8 cellular contexts compared by ENCODE assay signal in the genomic region with DNA sequence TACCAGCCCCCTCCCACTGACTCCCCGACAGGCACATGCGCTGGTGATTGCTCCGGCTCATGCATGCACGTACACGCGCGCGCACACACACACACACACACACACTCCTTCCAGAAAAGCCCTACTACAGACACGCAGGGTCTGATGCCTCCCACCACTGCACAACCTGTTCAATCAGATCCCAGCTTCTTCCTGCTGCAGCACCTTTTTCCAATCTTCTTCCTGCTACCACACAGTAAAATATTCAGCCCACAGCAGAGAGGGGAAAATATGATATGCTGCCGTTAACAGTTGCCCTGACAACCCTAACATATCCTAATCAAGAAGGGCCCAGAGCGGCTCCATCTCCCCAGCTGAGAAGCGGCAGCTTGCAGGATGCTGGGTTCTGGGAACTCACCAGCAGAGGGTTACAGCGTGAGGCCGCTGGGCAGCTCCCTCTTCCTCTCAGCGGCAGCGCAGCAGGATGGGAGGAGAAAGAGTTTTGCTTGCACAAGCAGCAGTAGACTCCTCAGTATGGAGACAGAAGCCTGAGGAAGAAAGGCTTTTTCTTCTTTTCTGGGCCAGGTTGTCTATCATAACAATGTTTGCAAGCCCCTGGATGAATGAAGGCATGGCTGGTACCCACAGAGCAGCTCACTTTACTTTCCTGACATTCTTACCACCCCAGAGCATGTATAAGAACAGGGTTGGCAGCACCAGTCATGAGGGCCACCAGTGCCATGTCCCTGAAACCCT. TPM values are rescaled to one million over a fixed set of nuclear protein-coding genes. Genes with fewer than 3 reads are reported as not detected.
DNase-seq lines count a peak whose midpoint lies in the region; TF ChIP-seq lines count a peak whose summit lies in the region.

No MANE protein-coding gene starts in this region.

- 58% methylated on average over 15 of the region's 16 CpGs for WGBS in hepatocyte (ENCODE audit: low lambda C conversion rate, missing lambda C conversion rate)

- peaks cover 8% of the 10 kb centered on the region for H4K20me1 ChIP-seq in hepatocyte (ENCODE audit: insufficient read depth, poor library complexity, severe bottlenecking)

- H3K9me2 ChIP-seq in hepatocyte (replicated peaks; ENCODE audit: insufficient read depth): no peaks in the 10 kb centered on the region

- peaks cover 6% of the 10 kb centered on the region for H3K4me1 ChIP-seq in hepatocyte (ENCODE audit: insufficient read depth)

- no peaks in the 10 kb centered on the region for H3K9me3 ChIP-seq in hepatocyte (ENCODE audit: low read depth)

- peak; percentile 28 for TF ChIP-seq CTCF in hepatocyte (IDR thresholded peaks at IDR 0.05; ENCODE audit: poor library complexity)

- DNase-seq in activated CD8-positive, alpha-beta memory T cell treated with anti-CD3 and anti-CD28 coated beads for 24 hours: peak; percentile 63
- no peak for DNase-seq in activated CD8-positive, alpha-beta memory T cell treated with anti-CD3 and anti-CD28 coated beads, Interleukin-2, amount 50 U/mL, for 4 hours
- DNase-seq in NCI-H69 (lab: John Stamatoyannopoulos, UW) (peak; percentile 94), hepatocyte (ENCODE audit: low spot score) (peak; percentile 63), renal cortical epithelial cell (ENCODE audit: low read depth) (peak; percentile 65), germinal center (ENCODE audit: low spot score) (no peak), cortex of kidney (lab: John Stamatoyannopoulos, UW) (no peak)

- H3K27ac ChIP-seq in angular gyrus (ENCODE audit: low read depth, low read length) (peak overlapping the region; percentile 97), hepatocyte (no peak overlapping the region)

- no peak overlapping the region for H3K4me3 ChIP-seq in hepatocyte

- no peak overlapping the region for H3K4me2 ChIP-seq in hepatocyte

- peaks cover 65% of the 10 kb centered on the region for H3K79me2 ChIP-seq in hepatocyte

- no peaks in the 10 kb centered on the region for H3K36me3 ChIP-seq in hepatocyte (replicated peaks; ENCODE audit: insufficient read depth, low read depth)

- no peak overlapping the region for H2AFZ ChIP-seq in hepatocyte

- no peaks in the 10 kb centered on the region for H3K27me3 ChIP-seq in hepatocyte

RNA-seq across cellular contexts. Expression of gene MAP7, which starts 23.9 kb away (rescaled TPM):
- 22.9 and 24.1 TPM in 2 replicates for total RNA-seq in hepatocyte
- 13.4 and 14.4 TPM in 2 replicates for polyA plus RNA-seq in hepatocyte
- 21.5 and 28.5 TPM in 2 replicates for total RNA-seq in renal cortical epithelial cell

Comparison
In these comparisons a context has a peak if more than half of its experiments do, and no peak if none do; other contexts are left out.
1. DNase-seq: peak in activated CD8-positive, alpha-beta memory T cell treated with anti-CD3 and anti-CD28 coated beads for 24 hours (single experiment), NCI-H69 (single experiment), hepatocyte (single experiment) and renal cortical epithelial cell (single experiment); none in activated CD8-positive, alpha-beta memory T cell treated with anti-CD3 and anti-CD28 coated beads, Interleukin-2, amount 50 U/mL, for 4 hours (single experiment), germinal center (single experiment) and cortex of kidney (single experiment).